Comparison of ENCODE assay signal across 17 cellular contexts in the genomic region with DNA sequence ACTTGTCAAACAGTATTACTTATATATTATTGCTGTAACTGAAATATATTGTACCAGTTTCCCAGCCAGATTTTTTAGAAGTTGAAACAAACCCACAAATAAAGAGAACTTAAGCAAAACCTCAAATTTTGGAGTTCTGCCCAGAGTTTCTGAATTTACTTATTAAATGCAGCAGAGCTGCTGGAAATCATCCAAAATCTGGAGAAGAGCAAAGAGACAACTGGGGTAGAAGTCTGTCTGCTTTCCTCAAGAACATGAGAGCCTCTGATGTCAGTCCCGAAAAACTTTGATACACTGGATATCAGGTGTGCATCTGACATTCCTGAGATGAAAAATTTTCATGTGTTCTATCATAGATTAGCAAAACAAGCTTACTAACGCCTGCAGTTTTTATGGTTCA.
DNase-seq lines count a peak whose midpoint lies in the region; FAIRE-seq and TF ChIP-seq lines count a peak whose summit lies in the region.
"Had no signal": no experiment of that assay in that cellular context is flagged by ENCODE, and none has a peak within 500 bp of the region (broad histone marks: within the 10 kb centered on the region; RNA-seq: fewer than 3 reads in every experiment).

No MANE protein-coding gene starts in this region.

- in situ Hi-C loops in astrocyte of the cerebellum (cut with HindIII; ENCODE audit: low sequenced_read_pairs) (no loop called here), GM13976 (cut with MboI; ENCODE audit: low sequenced_read_pairs, unreplicated experiment) (no loop called here)

- TF ChIP-seq CTCF in AG09309 (IDR thresholded peaks at IDR 0.05; ENCODE audit: control insufficient read depth, insufficient read depth, low read depth, low read length, missing control alignments) (no peak), astrocyte of the cerebellum (IDR thresholded peaks at IDR 0.05; ENCODE audit: low read depth, low read length, missing control alignments) (no peak), GM13976 (IDR thresholded peaks at IDR 0.05; ENCODE audit: borderline replicate concordance, control extremely low read depth, extremely low read depth, insufficient read depth, missing control alignments) (no peak), lower leg skin (IDR thresholded peaks at IDR 0.05) (no peak)

- H3K4me1 Mint-ChIP-seq in activated T-cell treated with anti-CD3 and anti-CD28 coated beads, Interleukin-2, amount 50 U/mL, for 24 hours (ENCODE audit: low read depth): peaks cover 48% of the 10 kb centered on the region
- H3K4me1 Mint-ChIP-seq: natural killer cell had no signal

- peaks cover 54% of the 10 kb centered on the region for H3K36me3 Mint-ChIP-seq in activated T-cell treated with anti-CD3 and anti-CD28 coated beads, Interleukin-2, amount 50 U/mL, for 24 hours (ENCODE audit: low read depth)
- H3K36me3 Mint-ChIP-seq: natural killer cell had no signal

- no peak overlapping the region for H3K27ac ChIP-seq in Karpas-422 (ENCODE audit: low read length)
- H3K27ac ChIP-seq: BLaER1, uterus had no signal

- TF ChIP-seq POLR2A in lower leg skin (IDR thresholded peaks at IDR 0.05) (no peak), GM12892 (IDR thresholded peaks at IDR 0.05; ENCODE audit: low read depth, low read length) (no peak)

- no peak overlapping the region for H3K4me2 ChIP-seq in Karpas-422 (ENCODE audit: low read depth, low read length, poor library complexity, severe bottlenecking)
- H3K4me2 ChIP-seq: BLaER1 had no signal

- no peak overlapping the region for H3K27ac Mint-ChIP-seq in activated T-cell treated with anti-CD3 and anti-CD28 coated beads, Interleukin-2, amount 50 U/mL, for 24 hours
- H3K27ac Mint-ChIP-seq: activated CD8-positive, alpha-beta memory T cell treated with anti-CD3 and anti-CD28 coated beads, Interleukin-2, amount 10 ng/mL, durations not matched to agents 7 days and 5 days; natural killer cell had no signal

- DNase-seq in AG09309 (ENCODE audit: low read depth) (peak; percentile 44), Karpas-422 (peak; percentile 53), astrocyte of the cerebellum (ENCODE audit: low read depth) (peak; percentile 92), GM13976 (ENCODE audit: low spot score) (no peak), lower leg skin (ENCODE audit: low spot score in 2 of 2) (no peak), GM12892 (ENCODE audit: insufficient read length) (no peak)
- no peak for DNase-seq in activated T-cell treated with anti-CD3 and anti-CD28 coated beads, Interleukin-2, amount 50 U/mL, for 24 hours
- DNase-seq: activated CD8-positive, alpha-beta memory T cell treated with anti-CD3 and anti-CD28 coated beads, Interleukin-2, amount 10 ng/mL, durations not matched to agents 7 days and 5 days; GDM1; MG63; natural killer cell; NCI-H510A; SHP77; stimulated activated CD4-positive, alpha-beta T cell treated with anti-CD3 and anti-CD28 coated beads, Interleukin-12 subunit alpha, Interleukin-12 subunit beta, amount 100 ng/mL, for 4 hours; uterus had no signal

- H3K4me3 ChIP-seq in AG09309 (ENCODE audit: control insufficient read depth, low read depth, low read length): no peak overlapping the region
- no peak overlapping the region for H3K4me3 ChIP-seq in Karpas-422 (ENCODE audit: low read length)
- H3K4me3 ChIP-seq in astrocyte of the cerebellum (ENCODE audit: low read depth, low read length): no peak overlapping the region
- H3K4me3 ChIP-seq in lower leg skin (ENCODE audit: low read depth, poor library complexity, severe bottlenecking): no peak overlapping the region
- H3K4me3 ChIP-seq: BLaER1, MG63, uterus had no signal

- no peaks in the 10 kb centered on the region for H3K9me3 ChIP-seq in Karpas-422 (ENCODE audit: low read length)
- H3K9me3 ChIP-seq: BLaER1, MG63, uterus had no signal

- intact Hi-C loops in lower leg skin (cut with DNase I; ENCODE audit: low total_unique reads): no loop called here

- H3K9me3 Mint-ChIP-seq in activated T-cell treated with anti-CD3 and anti-CD28 coated beads, Interleukin-2, amount 50 U/mL, for 24 hours: no peaks in the 10 kb centered on the region
- H3K9me3 Mint-ChIP-seq: natural killer cell had no signal

- no peaks in the 10 kb centered on the region for H3K9me2 ChIP-seq in Karpas-422 (replicated peaks; ENCODE audit: insufficient read depth, low read length)

- no peaks in the 10 kb centered on the region for H4K20me1 ChIP-seq in Karpas-422 (ENCODE audit: insufficient read depth, low read depth, low read length)
- H4K20me1 ChIP-seq: BLaER1 had no signal

- H3K36me3 ChIP-seq in Karpas-422 (ENCODE audit: insufficient read depth, low read length): no peaks in the 10 kb centered on the region
- H3K36me3 ChIP-seq: BLaER1, MG63, uterus had no signal

- 23 to 39% methylated on average over 2 of the region's 2 CpGs for WGBS in lower leg skin, 2 donors

- peaks cover 10% of the 10 kb centered on the region for H3K4me1 ChIP-seq in Karpas-422 (ENCODE audit: low read length)
- H3K4me1 ChIP-seq: uterus had no signal

- no peaks in the 10 kb centered on the region for H3K79me2 ChIP-seq in Karpas-422 (ENCODE audit: low read length)

- no peak overlapping the region for H2AFZ ChIP-seq in Karpas-422 (ENCODE audit: low read length)

- H3K27me3 Mint-ChIP-seq in activated T-cell treated with anti-CD3 and anti-CD28 coated beads, Interleukin-2, amount 50 U/mL, for 24 hours: no peaks in the 10 kb centered on the region
- H3K27me3 Mint-ChIP-seq: activated CD8-positive, alpha-beta memory T cell treated with anti-CD3 and anti-CD28 coated beads, Interleukin-2, amount 10 ng/mL, durations not matched to agents 7 days and 5 days had no signal

- no peak overlapping the region for H3K9ac ChIP-seq in Karpas-422 (ENCODE audit: low read length)
- H3K9ac ChIP-seq: BLaER1 had no signal

- FAIRE-seq in islet of Langerhans (lab: Jason Lieb, UNC) (peak; percentile 82), GM12892 (lab: Jason Lieb, UNC) (no peak)

- H3K4me3 Mint-ChIP-seq in activated T-cell treated with anti-CD3 and anti-CD28 coated beads, Interleukin-2, amount 50 U/mL, for 24 hours: no peak overlapping the region
- H3K4me3 Mint-ChIP-seq: activated CD8-positive, alpha-beta memory T cell treated with anti-CD3 and anti-CD28 coated beads, Interleukin-2, amount 10 ng/mL, durations not matched to agents 7 days and 5 days; natural killer cell had no signal

- H3K27me3 ChIP-seq in Karpas-422 (ENCODE audit: low read length): no peaks in the 10 kb centered on the region; the same call in 1 of the 2 replicates
- H3K27me3 ChIP-seq: BLaER1, MG63, uterus had no signal

Comparison
In these comparisons a context has a peak if more than half of its experiments do, and no peak if none do; other contexts are left out.
1. DNase-seq: peak in AG09309 (single experiment), Karpas-422 (single experiment) and astrocyte of the cerebellum (single experiment); none in GM13976 (single experiment), lower leg skin (0 of 2), GM12892 (single experiment) and activated T-cell treated with anti-CD3 and anti-CD28 coated beads, Interleukin-2, amount 50 U/mL, for 24 hours (single experiment).